In the genomic region with DNA sequence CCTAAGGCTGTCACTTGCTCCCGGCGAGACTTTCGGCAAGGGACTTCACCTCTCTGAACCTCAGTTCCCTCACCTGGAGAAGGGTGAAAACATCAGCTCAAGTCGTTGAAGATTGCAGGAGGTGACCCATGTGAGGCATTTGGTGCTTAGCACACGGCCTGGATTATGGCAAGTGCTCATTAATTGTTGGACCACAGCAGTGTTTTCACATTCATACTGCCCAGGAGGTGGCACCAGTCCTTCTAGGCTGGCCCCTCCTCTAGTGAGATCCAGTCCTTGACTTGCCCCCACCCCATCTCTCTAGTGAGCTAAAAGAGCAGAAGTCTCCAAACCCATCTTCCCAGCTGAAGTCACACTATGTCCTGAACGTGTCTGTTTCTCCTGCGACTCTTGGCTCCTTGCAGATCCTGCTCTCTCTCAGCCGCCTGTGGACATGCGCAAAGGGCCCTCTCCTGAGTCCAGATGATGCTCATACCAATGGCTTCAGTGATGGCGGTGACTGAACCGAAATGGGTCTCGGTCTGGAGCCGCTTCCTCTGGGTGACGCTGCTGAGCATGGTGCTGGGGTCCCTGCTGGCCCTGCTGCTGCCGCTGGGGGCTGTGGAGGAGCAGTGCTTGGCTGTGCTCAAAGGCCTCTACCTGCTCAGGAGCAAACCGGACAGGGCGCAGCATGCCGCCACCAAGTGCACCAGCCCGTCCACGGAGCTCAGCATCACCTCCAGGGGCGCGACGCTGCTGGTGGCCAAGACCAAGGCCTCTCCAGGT, we compare ENCODE assay signal across 9 cellular contexts. TPM values are rescaled to one million over a fixed set of nuclear protein-coding genes. Genes with fewer than 3 reads are reported as not detected.
A peak's percentile ranks its signal among the peaks of the same experiment; 100 is the strongest.
DNase-seq lines count a peak whose midpoint lies in the region; ATAC-seq and TF ChIP-seq lines count a peak whose summit lies in the region.
"Had no signal": no experiment of that assay in that cellular context is flagged by ENCODE, and none has a peak within 500 bp of the region (broad histone marks: within the 10 kb centered on the region; RNA-seq: fewer than 3 reads in every experiment).

No MANE protein-coding gene starts in this region.

- H3K36me3 ChIP-seq in lower lobe of right lung: peaks cover 48% of the 10 kb centered on the region

- peak; percentile 41 for TF ChIP-seq POLR2A in GM19193 (IDR thresholded peaks at IDR 0.05; ENCODE audit: extremely low read depth, insufficient read depth, insufficient read length)

- POLR2A ChIA-PET in activated B cell treated with CpG ODN at 0.5 μM for 24 hours (lab: Charles Lee): interaction anchor here (1.0 to 2.6 kb wide), 2 partner anchors 45 to 52 kb away, joined by 3 to 8 read pairs; a partner anchor contains a TSS

- no peak overlapping the region for H3K27ac ChIP-seq in lower lobe of right lung

- CTCF ChIA-PET in activated B cell treated with CpG ODN at 0.5 μM for 24 hours (lab: Charles Lee): no interaction called here

- H3K4me3 Mint-ChIP-seq in CD14-positive monocyte (no peak overlapping the region), activated B cell treated with CpG ODN at 0.5 μM for 24 hours (peak overlapping the region; percentile 95)

- no peaks in the 10 kb centered on the region for H3K27me3 ChIP-seq in lower lobe of right lung (ENCODE audit: low read depth)

- H3K27ac Mint-ChIP-seq in CD14-positive monocyte (peak overlapping the region in 5 of 7 donors; percentile 10 to 94 (median 89)), activated B cell treated with CpG ODN at 0.5 μM for 24 hours (peak overlapping the region; percentile 60)

- intact Hi-C loops in CD14-positive monocyte (cut with micrococcal nuclease): loop anchor here (5.0 to 10.0 kb wide), 3 partner anchors 46 to 842 kb away; a partner anchor contains a TSS
- intact Hi-C loops in activated B cell treated with CpG ODN at 0.5 μM for 24 hours (cut with micrococcal nuclease): loop anchor here (5.0 to 10.0 kb wide), 4 partner anchors 121 to 1424 kb away; a partner anchor contains a TSS
- intact Hi-C loops in lower lobe of right lung (cut with DNase I): no loop called here

- H3K27me3 Mint-ChIP-seq in CD14-positive monocyte (ENCODE audit: low read depth in 3 of 3): peaks cover 4 to 8% (median 8%) of the 10 kb centered on the region in 3 donors
- no peaks in the 10 kb centered on the region for H3K27me3 Mint-ChIP-seq in activated B cell treated with CpG ODN at 0.5 μM for 24 hours

- TF ChIP-seq CTCF in CD14-positive monocyte (IDR thresholded peaks at IDR 0.05): no peak
- no peak for TF ChIP-seq CTCF in activated B cell treated with CpG ODN at 0.5 μM for 24 hours (IDR thresholded peaks at IDR 0.05)
- no peak for TF ChIP-seq CTCF in lower lobe of right lung (IDR thresholded peaks at IDR 0.05)

- H3K36me3 Mint-ChIP-seq in CD14-positive monocyte (peaks cover 40 to 48% of the 10 kb centered on the region in 2 donors), activated B cell treated with CpG ODN at 0.5 μM for 24 hours (ENCODE audit: low read depth) (peaks cover 46% of the 10 kb centered on the region)

- H3K4me1 Mint-ChIP-seq in CD14-positive monocyte (peaks cover 24% of the 10 kb centered on the region), activated B cell treated with CpG ODN at 0.5 μM for 24 hours (peaks cover 26% of the 10 kb centered on the region)

- H3K9me3 Mint-ChIP-seq in CD14-positive monocyte (peaks cover 0 to 2% (median 0%) of the 10 kb centered on the region in 7 donors), activated B cell treated with CpG ODN at 0.5 μM for 24 hours (no peaks in the 10 kb centered on the region)

- H3K4me1 ChIP-seq in lower lobe of right lung: peaks cover 16% of the 10 kb centered on the region

- no peak for DNase-seq in CD14-positive monocyte (ENCODE audit: low spot score)
- no peak for DNase-seq in activated B cell treated with CpG ODN at 0.5 μM for 24 hours
- no peak for DNase-seq in lower lobe of right lung
- DNase-seq in NCI-H446 treated with DMSO at 0.1 percent for 48 hours (lab: John Stamatoyannopoulos, UW): no peak
- no peak for DNase-seq in SW480 (ENCODE audit: low spot score)
- DNase-seq: cortex of kidney had no signal

- no peaks in the 10 kb centered on the region for H3K9me3 ChIP-seq in lower lobe of right lung

- H3K4me3 ChIP-seq in lower lobe of right lung: peak overlapping the region; percentile 83

- no peak for ATAC-seq in activated B cell treated with CpG ODN at 0.5 μM for 24 hours (ENCODE audit: low read depth)
- no peak for ATAC-seq in lower lobe of right lung
- no peak for ATAC-seq in GM21717 (IDR thresholded peaks at IDR 0.05; ENCODE audit: unreplicated experiment)
- ATAC-seq in GM18909 (IDR thresholded peaks at IDR 0.05; ENCODE audit: poor library complexity, unreplicated experiment): no peak

RNA-seq across cellular contexts. Expression of a gene that starts 1.6 kb away (rescaled TPM):
- polyA plus RNA-seq in CD14-positive monocyte: 1 to 10 TPM; 1.6 to 1.9 TPM
- total RNA-seq in activated B cell treated with CpG ODN at 0.5 μM for 24 hours: 7.7 and 11.2 TPM in 2 replicates
- total RNA-seq in lower lobe of right lung: 8.3 TPM

RNA-seq across cellular contexts. Expression of a gene that starts 44.3 kb away (rescaled TPM):
- 10 to 100 TPM; 10.3 to 20.6 TPM for polyA plus RNA-seq in CD14-positive monocyte
- total RNA-seq in activated B cell treated with CpG ODN at 0.5 μM for 24 hours (88.4 and 107 TPM in 2 replicates), lower lobe of right lung (42.8 TPM)

RNA-seq across cellular contexts. Expression of a gene that starts 45.7 kb away (rescaled TPM):
- polyA plus RNA-seq in CD14-positive monocyte: 100 to 1,000 TPM; 111 to 114 TPM
- total RNA-seq in activated B cell treated with CpG ODN at 0.5 μM for 24 hours (114 and 117 TPM in 2 replicates), lower lobe of right lung (133 TPM)
